In the genomic region with DNA sequence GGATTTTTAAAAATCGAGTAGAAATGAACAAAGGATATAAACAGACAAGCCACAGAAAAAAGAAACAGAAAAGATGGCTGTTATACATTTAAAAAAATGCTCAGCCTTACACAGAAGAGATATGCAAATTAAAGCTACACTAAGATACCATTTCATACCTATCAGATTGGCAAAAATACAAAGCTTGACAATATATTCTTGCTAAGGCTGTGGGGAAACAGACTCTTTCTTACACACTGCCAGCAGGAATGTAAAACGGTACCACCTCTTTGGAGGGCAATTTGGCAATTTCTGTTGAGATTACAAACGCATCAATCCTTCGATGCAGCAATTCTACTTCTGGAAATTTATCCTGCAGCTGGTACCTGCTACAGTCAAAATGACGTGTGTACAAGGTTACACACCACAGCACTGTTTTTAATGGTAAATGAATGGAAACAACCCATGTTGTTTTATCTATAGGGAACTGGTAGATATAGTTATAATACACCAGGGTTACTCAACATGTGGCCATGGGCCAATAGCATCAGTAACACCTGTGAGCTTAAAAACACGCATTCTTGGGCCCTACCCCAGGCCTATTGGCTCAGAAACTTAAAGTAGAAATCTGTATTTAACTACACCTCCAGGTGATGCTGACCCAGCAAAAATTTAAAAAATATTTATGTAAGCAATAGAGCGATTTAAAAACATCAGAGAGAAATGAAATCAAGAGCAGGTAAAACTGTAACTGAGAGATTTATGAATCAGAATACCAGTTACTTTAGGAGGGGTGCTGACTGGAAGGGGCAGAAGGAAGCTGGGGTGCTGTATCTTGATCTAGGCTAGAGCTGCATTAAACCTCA, we compare ENCODE assay signal across 1 cellular context.
TF ChIP-seq lines count a peak whose summit lies in the region.

No MANE protein-coding gene starts in this region.

TF ChIP-seq in SK-N-SH, 30 proteins besides CTCF, POLR2A, EP300 and RAD21 (continued from another document):
- TF ChIP-seq, protein P1, sequence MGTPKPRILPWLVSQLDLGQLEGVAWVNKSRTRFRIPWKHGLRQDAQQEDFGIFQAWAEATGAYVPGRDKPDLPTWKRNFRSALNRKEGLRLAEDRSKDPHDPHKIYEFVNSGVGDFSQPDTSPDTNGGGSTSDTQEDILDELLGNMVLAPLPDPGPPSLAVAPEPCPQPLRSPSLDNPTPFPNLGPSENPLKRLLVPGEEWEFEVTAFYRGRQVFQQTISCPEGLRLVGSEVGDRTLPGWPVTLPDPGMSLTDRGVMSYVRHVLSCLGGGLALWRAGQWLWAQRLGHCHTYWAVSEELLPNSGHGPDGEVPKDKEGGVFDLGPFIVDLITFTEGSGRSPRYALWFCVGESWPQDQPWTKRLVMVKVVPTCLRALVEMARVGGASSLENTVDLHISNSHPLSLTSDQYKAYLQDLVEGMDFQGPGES (IDR thresholded peaks at IDR 0.05; ENCODE audit: low read depth, low read length), result no peak
- TF ChIP-seq NFIC (IDR thresholded peaks at IDR 0.05; ENCODE audit: borderline replicate concordance) (peak; percentile 79), TCF12 (IDR thresholded peaks at IDR 0.05) (peak; percentile 47), GATA2 (CRISPR knock-in tag; IDR thresholded peaks at IDR 0.05) (peak; percentile 67), MEF2A (IDR thresholded peaks at IDR 0.05; ENCODE audit: borderline replicate concordance, low read depth) (no peak)
- TF ChIP-seq, protein P2, sequence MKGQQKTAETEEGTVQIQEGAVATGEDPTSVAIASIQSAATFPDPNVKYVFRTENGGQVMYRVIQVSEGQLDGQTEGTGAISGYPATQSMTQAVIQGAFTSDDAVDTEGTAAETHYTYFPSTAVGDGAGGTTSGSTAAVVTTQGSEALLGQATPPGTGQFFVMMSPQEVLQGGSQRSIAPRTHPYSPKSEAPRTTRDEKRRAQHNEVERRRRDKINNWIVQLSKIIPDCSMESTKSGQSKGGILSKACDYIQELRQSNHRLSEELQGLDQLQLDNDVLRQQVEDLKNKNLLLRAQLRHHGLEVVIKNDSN (IDR thresholded peaks at IDR 0.05; ENCODE audit: borderline replicate concordance, low read depth), result no peak
